In genomic region chr3:42063886-42064285, GRCh38 we compare ENCODE assay signal across 10 cellular contexts. TPM values are rescaled to one million over a fixed set of nuclear protein-coding genes. Genes with fewer than 3 reads are reported as not detected.
DNase-seq lines count a peak whose midpoint lies in the region; ATAC-seq and TF ChIP-seq lines count a peak whose summit lies in the region.
"Had no signal": no experiment of that assay in that cellular context is flagged by ENCODE, and none has a peak within 500 bp of the region (broad histone marks: within the 10 kb centered on the region; RNA-seq: fewer than 3 reads in every experiment).

No MANE protein-coding gene starts in this region.

- H3K27ac Mint-ChIP-seq in HFFc6: peak overlapping the region; percentile 94
- no peak overlapping the region for H3K27ac Mint-ChIP-seq in immature natural killer cell
- no peak overlapping the region for H3K27ac Mint-ChIP-seq in CD4-positive, alpha-beta memory T cell
- H3K27ac Mint-ChIP-seq: activated naive CD4-positive, alpha-beta T cell treated with anti-CD3 and anti-CD28 coated beads, Interleukin-2, amount 50 U/mL, for 24 hours had no signal

- H3K4me3 Mint-ChIP-seq in HFFc6: peak overlapping the region; percentile 69
- no peak overlapping the region for H3K4me3 Mint-ChIP-seq in immature natural killer cell
- H3K4me3 Mint-ChIP-seq in CD4-positive, alpha-beta memory T cell: no peak overlapping the region
- H3K4me3 Mint-ChIP-seq: activated naive CD4-positive, alpha-beta T cell treated with anti-CD3 and anti-CD28 coated beads, Interleukin-2, amount 50 U/mL, for 24 hours had no signal

- H3K4me1 ChIP-seq in thoracic aorta (ENCODE audit: control insufficient read depth in 1 of 2, low read depth in 2 of 2): peaks cover 36 to 60% of the 10 kb centered on the region in 2 donors
- H3K4me1 ChIP-seq in CD4-positive, alpha-beta memory T cell (ENCODE audit: insufficient read depth, low read length): no peaks in the 10 kb centered on the region

- intact Hi-C loops in CD4-positive, alpha-beta memory T cell (cut with micrococcal nuclease): no loop called here
- intact Hi-C loops in left colon (cut with DNase I, micrococcal nuclease): no loop called here

- no peaks in the 10 kb centered on the region for H3K9me3 ChIP-seq in thoracic aorta
- H3K9me3 ChIP-seq in CD4-positive, alpha-beta memory T cell (ENCODE audit: control insufficient read depth in 1 of 2, low read length in 2 of 2): no peaks in the 10 kb centered on the region

- ATAC-seq in thoracic aorta (ENCODE audit: insufficient number of reproducible peaks, low FRiP score, low read depth): no peak
- ATAC-seq in left colon: no peak

- peaks cover 2% of the 10 kb centered on the region for H3K27me3 Mint-ChIP-seq in HFFc6 (ENCODE audit: insufficient read depth)
- peaks cover 0 to 2% (median 0%) of the 10 kb centered on the region in 3 donors for H3K27me3 Mint-ChIP-seq in immature natural killer cell (ENCODE audit: low read depth in 3 of 3)
- H3K27me3 Mint-ChIP-seq in CD4-positive, alpha-beta memory T cell: no peaks in the 10 kb centered on the region
- H3K27me3 Mint-ChIP-seq: activated naive CD4-positive, alpha-beta T cell treated with anti-CD3 and anti-CD28 coated beads, Interleukin-2, amount 50 U/mL, for 24 hours had no signal

- CTCF ChIA-PET in CD4-positive, alpha-beta memory T cell (lab: Charles Lee; ENCODE audit: partially characterized antibody): interaction anchor here (0.8 to 1.2 kb wide), 3 partner anchors 10 to 186 kb away, joined by 3 to 5 read pairs (median 3); no protein-coding TSS in a partner anchor

- no peak overlapping the region for H3K4me3 ChIP-seq in thoracic aorta
- no peak overlapping the region for H3K4me3 ChIP-seq in CD4-positive, alpha-beta memory T cell (ENCODE audit: low read length in 2 of 2)

- DNase-seq in HFFc6 (peak; percentile 98), amniotic epithelial cell (ENCODE audit: low read depth) (peak; percentile 77), hepatic stellate cell (ENCODE audit: low spot score) (peak; percentile 83), thoracic aorta (ENCODE audit: low spot score) (no peak), DMS153 treated with DMSO at 0.1 percent for 48 hours (lab: John Stamatoyannopoulos, UW; ENCODE audit: unreplicated experiment) (no peak), immature natural killer cell (no peak), left colon (no peak)
- DNase-seq in CD4-positive, alpha-beta memory T cell: no peak
- DNase-seq: NCI-H187 had no signal

- H3K4me1 Mint-ChIP-seq in HFFc6 (ENCODE audit: low read depth): peaks cover 83% of the 10 kb centered on the region
- peaks cover 26 to 51% of the 10 kb centered on the region in 2 donors for H3K4me1 Mint-ChIP-seq in immature natural killer cell
- peaks cover 11 to 21% (median 15%) of the 10 kb centered on the region in 4 donors for H3K4me1 Mint-ChIP-seq in CD4-positive, alpha-beta memory T cell

- H3K36me3 ChIP-seq in thoracic aorta: no peaks in the 10 kb centered on the region
- no peaks in the 10 kb centered on the region for H3K36me3 ChIP-seq in CD4-positive, alpha-beta memory T cell (ENCODE audit: insufficient read depth, low read length)

- peak overlapping the region; percentile 79 to 83 for H3K27ac ChIP-seq in thoracic aorta
- no peak overlapping the region for H3K27ac ChIP-seq in CD4-positive, alpha-beta memory T cell (ENCODE audit: low read depth, low read length)

- no peaks in the 10 kb centered on the region for H3K27me3 ChIP-seq in thoracic aorta (replicated peaks; ENCODE audit: insufficient read depth)
- H3K27me3 ChIP-seq in CD4-positive, alpha-beta memory T cell (ENCODE audit: insufficient read depth, low read length): no peaks in the 10 kb centered on the region

- TF ChIP-seq CTCF in HFFc6 (IDR thresholded peaks at IDR 0.05) (peak; percentile 40; the same call in 1 of the 2 replicates), thoracic aorta (IDR thresholded peaks at IDR 0.05) (no peak)

- POLR2A ChIA-PET in CD4-positive, alpha-beta memory T cell (lab: Charles Lee; ENCODE audit: partially characterized antibody): no interaction called here

- H3K36me3 Mint-ChIP-seq in HFFc6 (ENCODE audit: low read depth): no peaks in the 10 kb centered on the region
- no peaks in the 10 kb centered on the region for H3K36me3 Mint-ChIP-seq in immature natural killer cell
- H3K36me3 Mint-ChIP-seq in CD4-positive, alpha-beta memory T cell: no peaks in the 10 kb centered on the region

- H3K9me3 Mint-ChIP-seq in HFFc6: no peaks in the 10 kb centered on the region
- H3K9me3 Mint-ChIP-seq in immature natural killer cell: no peaks in the 10 kb centered on the region
- no peaks in the 10 kb centered on the region for H3K9me3 Mint-ChIP-seq in CD4-positive, alpha-beta memory T cell
- H3K9me3 Mint-ChIP-seq: activated naive CD4-positive, alpha-beta T cell treated with anti-CD3 and anti-CD28 coated beads, Interleukin-2, amount 50 U/mL, for 24 hours had no signal

RNA-seq across cellular contexts. Expression of gene TRAK1, which starts 27.3 kb away (rescaled TPM):
- 10 to 100 TPM; 50.6 to 54.3 (median 52.3) TPM for total RNA-seq in HFFc6 (2021; fragmentation: NEBNext Ultra II Directional; extraction: Animal tissue kit (Norgen Biotek cat#: 25700))
- total RNA-seq in thoracic aorta (10 to 100 TPM; 35.1 to 36.0 TPM), left colon (10 to 100 TPM; 81.2 to 91.6 TPM)
- 1 to 10 TPM; 2.1 to 7.8 (median 4.4) TPM for polyA plus RNA-seq in immature natural killer cell
- total RNA-seq in CD4-positive, alpha-beta memory T cell: 10 to 100 TPM; 15.9 to 17.2 TPM
- 10 to 100 TPM in 1 of 2 donors, 1 to 10 TPM in 1; 3.4 to 10.5 TPM for polyA plus RNA-seq in CD4-positive, alpha-beta memory T cell

Comparison
In these comparisons a context has a peak if more than half of its experiments do, and no peak if none do; other contexts are left out.
1. DNase-seq: peak in HFFc6 (single experiment), amniotic epithelial cell (single experiment) and hepatic stellate cell (single experiment); none in thoracic aorta (single experiment), DMS153 treated with DMSO at 0.1 percent for 48 hours (single experiment), immature natural killer cell (0 of 3), CD4-positive, alpha-beta memory T cell (0 of 5) and left colon (0 of 2).